Comparison of ENCODE assay signal across 8 cellular contexts in genomic region chr14:105086833-105087307, GRCh38. TPM values are rescaled to one million over a fixed set of nuclear protein-coding genes. Genes with fewer than 3 reads are reported as not detected.
DNase-seq lines count a peak whose midpoint lies in the region; ATAC-seq lines count a peak whose summit lies in the region.

No MANE protein-coding gene starts in this region.

- ATAC-seq in HG02678 (IDR thresholded peaks at IDR 0.05; ENCODE audit: unreplicated experiment) (peak; percentile 67), left lobe of liver (peak; percentile 44)

- DNase-seq in NCI-H1417 (lab: John Stamatoyannopoulos, UW) (peak; percentile 61 to 82 (median 81)), NCI-H1417 treated with DMSO at 0.1 percent for 48 hours (lab: John Stamatoyannopoulos, UW) (no peak), NCI-H2107 treated with DMSO at 0.1 percent for 48 hours (lab: John Stamatoyannopoulos, UW; ENCODE audit: unreplicated experiment) (peak; percentile 70), cerebellar cortex (ENCODE audit: low spot score) (peak; percentile 62), left lobe of liver (ENCODE audit: low spot score) (peak; percentile 68)
- peak; percentile 67 for DNase-seq in activated CD4-positive, CD25-positive, alpha-beta regulatory T cell treated with anti-CD3 and anti-CD28 coated beads, Interleukin-2, amount 50 U/mL, for 16 hours (ENCODE audit: low read depth, low spot score)
- DNase-seq in stimulated activated CD4-positive, alpha-beta T cell treated with anti-CD3 and anti-CD28 coated beads, Interleukin-4, amount 100 ng/mL, for 4 hours = peak; percentile 81 to 85

RNA-seq across cellular contexts. Expression of gene GPR132, which starts 21.6 kb away (rescaled TPM):
- 0.40 TPM for total RNA-seq in left lobe of liver
